In the genomic region with DNA sequence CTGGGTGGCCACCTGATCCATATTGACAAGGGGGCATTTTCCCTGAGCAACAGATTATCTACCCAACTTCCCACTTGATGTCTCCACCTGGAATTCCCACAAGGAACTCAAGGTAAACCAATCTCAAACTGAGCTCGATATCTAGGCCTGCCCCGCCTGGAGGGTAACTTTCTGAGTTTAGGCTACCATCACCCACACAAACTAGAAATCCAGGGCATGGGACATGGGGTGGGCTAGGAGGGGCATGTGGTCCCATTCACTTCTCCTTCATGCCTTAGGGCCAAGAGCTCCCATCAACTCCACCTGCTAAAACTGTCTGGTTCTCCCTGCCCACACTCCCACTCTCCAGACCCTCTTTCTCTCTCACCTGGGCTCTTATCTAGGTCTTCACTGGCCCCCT, we compare ENCODE assay signal across 35 cellular contexts. TPM values are rescaled to one million over a fixed set of nuclear protein-coding genes. Genes with fewer than 3 reads are reported as not detected.
"Had no signal": no experiment of that assay in that cellular context is flagged by ENCODE, and none has a peak within 500 bp of the region (broad histone marks: within the 10 kb centered on the region; RNA-seq: fewer than 3 reads in every experiment).

No MANE protein-coding gene starts in this region.

- H3K4me1 ChIP-seq: adrenal gland, ascending aorta had no signal

- H3K27me3 ChIP-seq: adrenal gland, ascending aorta had no signal

- H3K36me3 ChIP-seq: adrenal gland, ascending aorta, cardiac muscle cell had no signal

- H3K4me3 ChIP-seq: adrenal gland, ascending aorta, cardiac muscle cell had no signal

- DNase-seq: activated B cell treated with CpG ODN at 0.5 μM for 24 hours; activated CD4-positive, alpha-beta memory T cell treated with anti-CD3 and anti-CD28 coated beads for 36 hours; activated CD4-positive, alpha-beta T cell treated with anti-CD3 and anti-CD28 coated beads for 36 hours; activated CD4-positive, alpha-beta T cell treated with anti-CD3 and anti-CD28 coated beads for 48 hours; activated CD4-positive, alpha-beta T cell treated with anti-CD3 and anti-CD28 coated beads, Interleukin-2, amount 50 U/mL, for 1 hour; activated CD4-positive, alpha-beta T cell treated with anti-CD3 and anti-CD28 coated beads, Interleukin-2, amount 50 U/mL, for 4 hours; activated CD4-positive, CD25-positive, alpha-beta regulatory T cell treated with anti-CD3 and anti-CD28 coated beads, Interleukin-2, amount 50 U/mL, for 72 hours; activated CD8-positive, alpha-beta memory T cell treated with anti-CD3 and anti-CD28 coated beads, Interleukin-2, amount 50 U/mL, for 4 hours; activated CD8-positive, alpha-beta T cell treated with anti-CD3 and anti-CD28 coated beads for 36 hours; activated effector memory CD4-positive, alpha-beta T cell treated with anti-CD3 and anti-CD28 coated beads, Interleukin-2, amount 50 U/mL, for 16 hours; activated gamma-delta T cell treated with Interleukin-2 at 50 U/mL for 16 hours; activated naive CD4-positive, alpha-beta T cell; activated naive CD4-positive, alpha-beta T cell treated with anti-CD3 and anti-CD28 coated beads for 36 hours; activated naive CD4-positive, alpha-beta T cell treated with anti-CD3 and anti-CD28 coated beads, Interleukin-2, amount 50 U/mL, for 16 hours; activated naive CD8-positive, alpha-beta T cell treated with anti-CD3 and anti-CD28 coated beads for 36 hours; activated T-cell treated with anti-CD3 and anti-CD28 coated beads for 4 hours; activated T-cell treated with anti-CD3 and anti-CD28 coated beads, Interleukin-2, amount 50 U/mL, for 1 hour; activated T-cell treated with anti-CD3 and anti-CD28 coated beads, Interleukin-2, amount 50 U/mL, for 4 hours; activated T-cell treated with anti-CD3 and anti-CD28 coated beads, Interleukin-2, amount 50 U/mL, for 72 hours; adrenal gland; amniotic stem cell; caudate nucleus; cerebellar nuclear complex; T-helper 1 cell; T-helper 2 cell; T-helper 9 cell had no signal

- H3K9me3 ChIP-seq: adrenal gland, ascending aorta had no signal

- ATAC-seq: activated CD4-positive, alpha-beta T cell treated with anti-CD3 and anti-CD28 coated beads for 36 hours; activated CD8-positive, alpha-beta T cell treated with anti-CD3 and anti-CD28 coated beads for 36 hours; activated naive CD4-positive, alpha-beta T cell treated with anti-CD3 and anti-CD28 coated beads, Interleukin-2, amount 50 U/mL, for 72 hours; activated T-cell treated with anti-CD3 and anti-CD28 coated beads, Interleukin-2, amount 50 U/mL, for 4 hours; activated T-cell treated with anti-CD3 and anti-CD28 coated beads, Interleukin-2, amount 50 U/mL, for 72 hours; activated T-helper 17 cell treated with anti-CD3 and anti-CD28 coated beads, Interleukin-2, amount 50 U/mL, for 72 hours had no signal

- H3K27ac ChIP-seq: adrenal gland, ascending aorta, cardiac muscle cell, VCaP had no signal

RNA-seq across cellular contexts. Expression of a gene that starts 4.4 kb away (rescaled TPM):
- total RNA-seq: activated B cell treated with CpG ODN at 0.5 μM for 24 hours; activated CD4-positive, alpha-beta memory T cell treated with anti-CD3 and anti-CD28 coated beads for 36 hours; activated CD4-positive, alpha-beta T cell treated with anti-CD3 and anti-CD28 coated beads for 36 hours; activated CD8-positive, alpha-beta memory T cell treated with anti-CD3 and anti-CD28 coated beads for 36 hours; activated CD8-positive, alpha-beta T cell treated with anti-CD3 and anti-CD28 coated beads for 36 hours; activated naive CD4-positive, alpha-beta T cell treated with anti-CD3 and anti-CD28 coated beads for 36 hours; activated naive CD4-positive, alpha-beta T cell treated with anti-CD3 and anti-CD28 coated beads, Interleukin-2, amount 50 U/mL, for 72 hours; activated naive CD8-positive, alpha-beta T cell treated with anti-CD3 and anti-CD28 coated beads for 36 hours; activated T-cell treated with anti-CD3 and anti-CD28 coated beads, Interleukin-2, amount 50 U/mL, for 4 hours; activated T-cell treated with anti-CD3 and anti-CD28 coated beads, Interleukin-2, amount 50 U/mL, for 72 hours; activated T-helper 1 cell treated with anti-CD3 and anti-CD28 coated beads, Interleukin-12 subunit alpha, Interleukin-12 subunit beta, Interleukin-2, Interleukin-4 antibody, amounts not matched to agents 30 ng/mL and 10 ng/mL and 1 ng/mL, durations not matched to agents 14 hours and 24 hours and 36 hours; activated T-helper 17 cell treated with anti-CD3 and anti-CD28 coated beads, Interleukin-2, amount 50 U/mL, for 72 hours; ascending aorta; bronchial epithelial cell; cardiac muscle cell; chondrocyte had no signal
- polyA plus RNA-seq: adrenal gland, cardiac muscle cell had no signal

RNA-seq across cellular contexts. Expression of a gene that starts 56.6 kb away (rescaled TPM):
- total RNA-seq: activated B cell treated with CpG ODN at 0.5 μM for 24 hours; activated CD4-positive, alpha-beta memory T cell treated with anti-CD3 and anti-CD28 coated beads for 36 hours; activated CD4-positive, alpha-beta T cell treated with anti-CD3 and anti-CD28 coated beads for 36 hours; activated CD8-positive, alpha-beta memory T cell treated with anti-CD3 and anti-CD28 coated beads for 36 hours; activated CD8-positive, alpha-beta T cell treated with anti-CD3 and anti-CD28 coated beads for 36 hours; activated naive CD4-positive, alpha-beta T cell treated with anti-CD3 and anti-CD28 coated beads for 36 hours; activated naive CD8-positive, alpha-beta T cell treated with anti-CD3 and anti-CD28 coated beads for 36 hours; activated T-cell treated with anti-CD3 and anti-CD28 coated beads, Interleukin-2, amount 50 U/mL, for 4 hours; activated T-cell treated with anti-CD3 and anti-CD28 coated beads, Interleukin-2, amount 50 U/mL, for 72 hours; activated T-helper 1 cell treated with anti-CD3 and anti-CD28 coated beads, Interleukin-12 subunit alpha, Interleukin-12 subunit beta, Interleukin-2, Interleukin-4 antibody, amounts not matched to agents 30 ng/mL and 10 ng/mL and 1 ng/mL, durations not matched to agents 14 hours and 24 hours and 36 hours; activated T-helper 17 cell treated with anti-CD3 and anti-CD28 coated beads, Interleukin-2, amount 50 U/mL, for 72 hours; bronchial epithelial cell; chondrocyte had no signal
